ENCODE assay signal across 8 cellular contexts in genomic region chr10:80596391-80597257, GRCh38. TPM values are rescaled to one million over a fixed set of nuclear protein-coding genes. Genes with fewer than 3 reads are reported as not detected.
DNase-seq lines count a peak whose midpoint lies in the region; ATAC-seq and TF ChIP-seq lines count a peak whose summit lies in the region.

No MANE protein-coding gene starts in this region.

- in situ Hi-C loops in astrocyte of the cerebellum (cut with HindIII; ENCODE audit: low sequenced_read_pairs): no loop called here
- in situ Hi-C loops in transverse colon (cut with MboI; ENCODE audit: low pct_ligation_motif_present in 1 of 4, low pct_unique_long_range_greater_than_20kb in 1 of 4, low sequenced_read_pairs in 3 of 4): no loop called here

- TF ChIP-seq CTCF in astrocyte of the cerebellum (IDR thresholded peaks at IDR 0.05; ENCODE audit: low read depth, low read length, missing control alignments) (peak; percentile 71), transverse colon (IDR thresholded peaks at IDR 0.05) (peak; percentile 53 to 75 (median 67))

- no peak overlapping the region for H3K27ac ChIP-seq in transverse colon

- TF ChIP-seq POLR2A in transverse colon (IDR thresholded peaks at IDR 0.05): no peak

- ATAC-seq in HG03045 (IDR thresholded peaks at IDR 0.05; ENCODE audit: unreplicated experiment) (peak; percentile 37), left lobe of liver (peak; percentile 91)

- no peaks in the 10 kb centered on the region for H3K27me3 ChIP-seq in transverse colon

- no peak for TF ChIP-seq EP300 in transverse colon (IDR thresholded peaks at IDR 0.05; ENCODE audit: low read depth)

- no peak overlapping the region for H3K4me3 ChIP-seq in astrocyte of the cerebellum (ENCODE audit: low read depth, low read length)
- H3K4me3 ChIP-seq in transverse colon: no peak overlapping the region

- no peaks in the 10 kb centered on the region for H3K4me1 ChIP-seq in transverse colon

- H3K9me3 ChIP-seq in transverse colon: no peaks in the 10 kb centered on the region

- 64% methylated on average over 10 to 15 of the region's 15 CpGs for WGBS in transverse colon (ENCODE audit: low coverage in 1 of 2), 2 donors

- DNase-seq in NCI-H748 (lab: John Stamatoyannopoulos, UW; ENCODE audit: unreplicated experiment) (peak; percentile 17), NCI-H748 treated with DMSO at 0.1 percent for 48 hours (lab: John Stamatoyannopoulos, UW) (no peak), RKO (ENCODE audit: low spot score) (peak; percentile 64), astrocyte of the cerebellum (ENCODE audit: low read depth) (no peak), left lobe of liver (ENCODE audit: low spot score) (no peak), transverse colon (peak; percentile 23), superior temporal gyrus (ENCODE audit: extremely low spot score) (no peak)

- intact Hi-C loops in transverse colon (cut with DNase I; ENCODE audit: low total_unique reads): no loop called here

- no peaks in the 10 kb centered on the region for H3K36me3 ChIP-seq in transverse colon

RNA-seq across cellular contexts. Expression of gene SH2D4B, which starts 58.9 kb away (rescaled TPM):
- total RNA-seq in left lobe of liver: not detected
- total RNA-seq in transverse colon: under 1 TPM in 1 of 4 donors, not detected in 3; 0.32 TPM

Comparison
In these comparisons a context has a peak if more than half of its experiments do, and no peak if none do; other contexts are left out.
1. DNase-seq: peak in NCI-H748 (single experiment), RKO (single experiment) and transverse colon (single experiment); none in NCI-H748 treated with DMSO at 0.1 percent for 48 hours (single experiment), astrocyte of the cerebellum (single experiment), left lobe of liver (single experiment) and superior temporal gyrus (single experiment).